In the genomic region with DNA sequence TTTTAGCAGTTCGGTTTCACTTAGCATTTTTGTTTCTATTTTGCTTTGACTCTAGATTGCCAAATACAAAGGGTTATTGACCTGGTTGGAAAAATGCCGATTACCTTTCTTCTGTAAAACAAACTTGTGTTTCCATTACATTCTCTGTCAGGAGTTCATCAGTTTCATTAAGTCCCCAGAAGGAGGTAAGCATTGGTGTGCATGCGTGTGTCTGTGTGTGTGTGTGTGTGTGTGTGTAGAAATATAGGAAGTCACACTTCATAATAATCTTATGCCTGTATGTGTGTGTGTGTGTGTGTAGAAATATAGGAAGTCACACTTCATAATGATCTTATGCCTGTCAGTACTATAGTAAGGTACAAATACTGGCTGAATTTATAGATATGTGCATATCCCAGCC, we compare ENCODE assay signal across 3 cellular contexts.
A peak's percentile ranks its signal among the peaks of the same experiment; 100 is the strongest.
TF ChIP-seq lines count a peak whose summit lies in the region.

No MANE protein-coding gene starts in this region.

TF ChIP-seq in liver, 16 proteins besides CTCF, POLR2A, EP300 and RAD21:
- TF ChIP-seq, protein P1, sequence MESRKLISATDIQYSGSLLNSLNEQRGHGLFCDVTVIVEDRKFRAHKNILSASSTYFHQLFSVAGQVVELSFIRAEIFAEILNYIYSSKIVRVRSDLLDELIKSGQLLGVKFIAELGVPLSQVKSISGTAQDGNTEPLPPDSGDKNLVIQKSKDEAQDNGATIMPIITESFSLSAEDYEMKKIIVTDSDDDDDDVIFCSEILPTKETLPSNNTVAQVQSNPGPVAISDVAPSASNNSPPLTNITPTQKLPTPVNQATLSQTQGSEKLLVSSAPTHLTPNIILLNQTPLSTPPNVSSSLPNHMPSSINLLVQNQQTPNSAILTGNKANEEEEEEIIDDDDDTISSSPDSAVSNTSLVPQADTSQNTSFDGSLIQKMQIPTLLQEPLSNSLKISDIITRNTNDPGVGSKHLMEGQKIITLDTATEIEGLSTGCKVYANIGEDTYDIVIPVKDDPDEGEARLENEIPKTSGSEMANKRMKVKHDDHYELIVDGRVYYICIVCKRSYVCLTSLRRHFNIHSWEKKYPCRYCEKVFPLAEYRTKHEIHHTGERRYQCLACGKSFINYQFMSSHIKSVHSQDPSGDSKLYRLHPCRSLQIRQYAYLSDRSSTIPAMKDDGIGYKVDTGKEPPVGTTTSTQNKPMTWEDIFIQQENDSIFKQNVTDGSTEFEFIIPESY (IDR thresholded peaks at IDR 0.05) = no peak
- TF ChIP-seq JUND (IDR thresholded peaks at IDR 0.05) (peak in 1 of 2 donors; percentile 61), YY1 (IDR thresholded peaks at IDR 0.05) (peak; percentile 37), MAX (IDR thresholded peaks at IDR 0.05) (peak; percentile 71), SP1 (IDR thresholded peaks at IDR 0.05) (peak; percentile 45), RXRA (IDR thresholded peaks at IDR 0.05) (peak; percentile 93 to 95), TAF1 (conservative IDR thresholded peaks at IDR 0.05) (peak; percentile 24), GABPA (IDR thresholded peaks at IDR 0.05 in 1 of 2, conservative IDR thresholded peaks at IDR 0.05 in 1 of 2) (peak in 1 of 2 donors; percentile 20), REST (IDR thresholded peaks at IDR 0.05) (no peak), EGR1 (IDR thresholded peaks at IDR 0.05; ENCODE audit: low read depth in 2 of 2) (peak in 1 of 2 donors; percentile 67), HNF4G (IDR thresholded peaks at IDR 0.05) (no peak), FOXA2 (IDR thresholded peaks at IDR 0.05) (peak; percentile 59), HNF4A (conservative IDR thresholded peaks at IDR 0.05) (peak; percentile 48 to 70), FOXA1 (IDR thresholded peaks at IDR 0.05) (peak; percentile 50), NR2F2 (IDR thresholded peaks at IDR 0.05) (no peak)
- TF ChIP-seq, protein P2, sequence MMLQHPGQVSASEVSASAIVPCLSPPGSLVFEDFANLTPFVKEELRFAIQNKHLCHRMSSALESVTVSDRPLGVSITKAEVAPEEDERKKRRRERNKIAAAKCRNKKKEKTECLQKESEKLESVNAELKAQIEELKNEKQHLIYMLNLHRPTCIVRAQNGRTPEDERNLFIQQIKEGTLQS (IDR thresholded peaks at IDR 0.05) = no peak
TF ChIP-seq in liver: peak in this region for 11.

TF ChIP-seq in HepG2, 621 proteins besides CTCF, POLR2A, EP300 and RAD21 (continues in another document):
- TF ChIP-seq YY1 (IDR thresholded peaks at IDR 0.05; ENCODE audit: insufficient read depth, insufficient replicate concordance, low read depth, low read length) (no peak), ZNF282 (IDR thresholded peaks at IDR 0.05; ENCODE audit: partially characterized antibody) (no peak), HNF1A (IDR thresholded peaks at IDR 0.05; ENCODE audit: low read depth) (no peak), HNF1A (CRISPR knock-in tag; IDR thresholded peaks at IDR 0.05; ENCODE audit: borderline replicate concordance) (no peak), ONECUT2 (CRISPR knock-in tag; IDR thresholded peaks at IDR 0.05) (no peak), ZBTB1 (CRISPR knock-in tag; IDR thresholded peaks at IDR 0.05; ENCODE audit: borderline replicate concordance) (no peak), MZF1 (CRISPR knock-in tag; IDR thresholded peaks at IDR 0.05; ENCODE audit: borderline replicate concordance) (no peak), SP5 (CRISPR knock-in tag; IDR thresholded peaks at IDR 0.05; ENCODE audit: borderline replicate concordance, low read depth) (no peak), SRF (IDR thresholded peaks at IDR 0.05; ENCODE audit: low read depth, low read length) (no peak), ZBTB7A (CRISPR knock-in tag; IDR thresholded peaks at IDR 0.05) (no peak), ZNF777 (CRISPR knock-in tag; IDR thresholded peaks at IDR 0.05) (no peak), ADNP (CRISPR knock-in tag; IDR thresholded peaks at IDR 0.05) (no peak), RARG (CRISPR knock-in tag; IDR thresholded peaks at IDR 0.05; ENCODE audit: low read depth) (no peak)
- TF ChIP-seq, protein P3, sequence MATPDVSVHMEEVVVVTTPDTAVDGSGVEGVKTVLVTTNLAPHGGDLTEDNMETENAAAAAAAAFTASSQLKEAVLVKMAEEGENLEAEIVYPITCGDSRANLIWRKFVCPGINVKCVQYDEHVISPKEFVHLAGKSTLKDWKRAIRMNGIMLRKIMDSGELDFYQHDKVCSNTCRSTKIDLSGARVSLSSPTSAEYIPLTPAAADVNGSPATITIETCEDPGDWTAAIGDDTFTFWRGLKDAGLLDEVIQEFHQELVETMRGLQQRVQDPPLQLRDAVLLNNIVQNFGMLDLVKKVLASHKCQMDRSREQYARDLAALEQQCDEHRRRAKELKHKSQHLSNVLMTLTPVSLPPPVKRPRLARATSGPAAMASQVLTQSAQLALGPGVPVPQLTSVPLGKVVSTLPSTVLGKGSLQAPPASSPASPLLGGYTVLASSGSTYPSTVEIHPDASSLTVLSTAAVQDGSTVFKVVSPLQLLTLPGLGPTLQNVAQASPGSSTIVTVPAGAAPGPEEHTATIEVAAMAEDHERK (CRISPR knock-in tag; IDR thresholded peaks at IDR 0.05; ENCODE audit: low read depth) = no peak
- TF ChIP-seq, protein P4, sequence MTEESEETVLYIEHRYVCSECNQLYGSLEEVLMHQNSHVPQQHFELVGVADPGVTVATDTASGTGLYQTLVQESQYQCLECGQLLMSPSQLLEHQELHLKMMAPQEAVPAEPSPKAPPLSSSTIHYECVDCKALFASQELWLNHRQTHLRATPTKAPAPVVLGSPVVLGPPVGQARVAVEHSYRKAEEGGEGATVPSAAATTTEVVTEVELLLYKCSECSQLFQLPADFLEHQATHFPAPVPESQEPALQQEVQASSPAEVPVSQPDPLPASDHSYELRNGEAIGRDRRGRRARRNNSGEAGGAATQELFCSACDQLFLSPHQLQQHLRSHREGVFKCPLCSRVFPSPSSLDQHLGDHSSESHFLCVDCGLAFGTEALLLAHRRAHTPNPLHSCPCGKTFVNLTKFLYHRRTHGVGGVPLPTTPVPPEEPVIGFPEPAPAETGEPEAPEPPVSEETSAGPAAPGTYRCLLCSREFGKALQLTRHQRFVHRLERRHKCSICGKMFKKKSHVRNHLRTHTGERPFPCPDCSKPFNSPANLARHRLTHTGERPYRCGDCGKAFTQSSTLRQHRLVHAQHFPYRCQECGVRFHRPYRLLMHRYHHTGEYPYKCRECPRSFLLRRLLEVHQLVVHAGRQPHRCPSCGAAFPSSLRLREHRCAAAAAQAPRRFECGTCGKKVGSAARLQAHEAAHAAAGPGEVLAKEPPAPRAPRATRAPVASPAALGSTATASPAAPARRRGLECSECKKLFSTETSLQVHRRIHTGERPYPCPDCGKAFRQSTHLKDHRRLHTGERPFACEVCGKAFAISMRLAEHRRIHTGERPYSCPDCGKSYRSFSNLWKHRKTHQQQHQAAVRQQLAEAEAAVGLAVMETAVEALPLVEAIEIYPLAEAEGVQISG (CRISPR knock-in tag; IDR thresholded peaks at IDR 0.05) = no peak

TF ChIP-seq in K562, 482 proteins besides CTCF, POLR2A, EP300 and RAD21 (continues in another document):
- TF ChIP-seq ZNF184 (CRISPR knock-in tag; IDR thresholded peaks at IDR 0.05) = no peak
- no peak for TF ChIP-seq HDGF (IDR thresholded peaks at IDR 0.05)
- TF ChIP-seq BRF2 (IDR thresholded peaks at IDR 0.05; ENCODE audit: borderline replicate concordance, insufficient read depth, insufficient read length) = no peak
- no peak for TF ChIP-seq CHAMP1 (IDR thresholded peaks at IDR 0.05)
- TF ChIP-seq RHOXF2B (CRISPR knock-in tag; conservative IDR thresholded peaks at IDR 0.05) = no peak
- TF ChIP-seq THRAP3 (IDR thresholded peaks at IDR 0.05; ENCODE audit: borderline replicate concordance) = no peak
- TF ChIP-seq HIVEP1 (CRISPR knock-in tag; IDR thresholded peaks at IDR 0.05) = no peak
- TF ChIP-seq ELF4 (CRISPR knock-in tag; IDR thresholded peaks at IDR 0.05) = 0 out of 2 replicates have a peak, but pooled peaks have one; percentile 54
- TF ChIP-seq NR2F6 (CRISPR knock-in tag; IDR thresholded peaks at IDR 0.05) = no peak
- no peak for TF ChIP-seq GABPB2 (CRISPR knock-in tag; conservative IDR thresholded peaks at IDR 0.05)
- no peak for TF ChIP-seq LCOR (CRISPR knock-in tag; IDR thresholded peaks at IDR 0.05)
- TF ChIP-seq HBP1 (CRISPR knock-in tag; IDR thresholded peaks at IDR 0.05) = peak; percentile 80; the same call in 1 of the 2 replicates
- no peak for TF ChIP-seq RBM17 (IDR thresholded peaks at IDR 0.05; ENCODE audit: borderline replicate concordance, low read depth, low read length)
- TF ChIP-seq RFX7 (CRISPR knock-in tag; IDR thresholded peaks at IDR 0.05) = no peak
- TF ChIP-seq PTTG1 (tag; IDR thresholded peaks at IDR 0.05; ENCODE audit: low read depth) = no peak
- TF ChIP-seq DIDO1 (tag; IDR thresholded peaks at IDR 0.05; ENCODE audit: low read depth) = no peak
- TF ChIP-seq ZNF780A (CRISPR knock-in tag; IDR thresholded peaks at IDR 0.05) = peak; percentile 45; the same call in 1 of the 2 replicates
- TF ChIP-seq, protein P5, sequence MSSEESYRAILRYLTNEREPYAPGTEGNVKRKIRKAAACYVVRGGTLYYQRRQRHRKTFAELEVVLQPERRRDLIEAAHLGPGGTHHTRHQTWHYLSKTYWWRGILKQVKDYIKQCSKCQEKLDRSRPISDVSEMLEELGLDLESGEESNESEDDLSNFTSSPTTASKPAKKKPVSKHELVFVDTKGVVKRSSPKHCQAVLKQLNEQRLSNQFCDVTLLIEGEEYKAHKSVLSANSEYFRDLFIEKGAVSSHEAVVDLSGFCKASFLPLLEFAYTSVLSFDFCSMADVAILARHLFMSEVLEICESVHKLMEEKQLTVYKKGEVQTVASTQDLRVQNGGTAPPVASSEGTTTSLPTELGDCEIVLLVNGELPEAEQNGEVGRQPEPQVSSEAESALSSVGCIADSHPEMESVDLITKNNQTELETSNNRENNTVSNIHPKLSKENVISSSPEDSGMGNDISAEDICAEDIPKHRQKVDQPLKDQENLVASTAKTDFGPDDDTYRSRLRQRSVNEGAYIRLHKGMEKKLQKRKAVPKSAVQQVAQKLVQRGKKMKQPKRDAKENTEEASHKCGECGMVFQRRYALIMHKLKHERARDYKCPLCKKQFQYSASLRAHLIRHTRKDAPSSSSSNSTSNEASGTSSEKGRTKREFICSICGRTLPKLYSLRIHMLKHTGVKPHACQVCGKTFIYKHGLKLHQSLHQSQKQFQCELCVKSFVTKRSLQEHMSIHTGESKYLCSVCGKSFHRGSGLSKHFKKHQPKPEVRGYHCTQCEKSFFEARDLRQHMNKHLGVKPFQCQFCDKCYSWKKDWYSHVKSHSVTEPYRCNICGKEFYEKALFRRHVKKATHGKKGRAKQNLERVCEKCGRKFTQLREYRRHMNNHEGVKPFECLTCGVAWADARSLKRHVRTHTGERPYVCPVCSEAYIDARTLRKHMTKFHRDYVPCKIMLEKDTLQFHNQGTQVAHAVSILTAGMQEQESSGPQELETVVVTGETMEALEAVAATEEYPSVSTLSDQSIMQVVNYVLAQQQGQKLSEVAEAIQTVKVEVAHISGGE (CRISPR knock-in tag; IDR thresholded peaks at IDR 0.05) = 0 out of 6 replicates have a peak, but pooled peaks of 1 of the 3 experiments have one; percentile 19
- TF ChIP-seq ZNF280B (CRISPR knock-in tag; IDR thresholded peaks at IDR 0.05) = no peak
- no peak for TF ChIP-seq PREB (CRISPR knock-in tag; IDR thresholded peaks at IDR 0.05)
